ENCODE assay signal across 26 cellular contexts in genomic region chr11:38503876-38504275, GRCh38.
"Had no signal": no experiment of that assay in that cellular context is flagged by ENCODE, and none has a peak within 500 bp of the region (broad histone marks: within the 10 kb centered on the region; RNA-seq: fewer than 3 reads in every experiment).

No MANE protein-coding gene starts in this region.

- H3K36me3 ChIP-seq: neutrophil, pancreas, right lobe of liver, sigmoid colon, stomach, thoracic aorta, thyroid gland, tibial nerve, upper lobe of left lung, vagina had no signal

- H3K4me3 ChIP-seq: pancreas, psoas muscle, right lobe of liver, sigmoid colon, stomach, thoracic aorta, thyroid gland, tibial nerve, upper lobe of left lung, vagina had no signal

- H3K4me3 Mint-ChIP-seq: natural killer cell; nephron; stimulated activated effector memory CD8-positive, alpha-beta T cell treated with anti-CD3 and anti-CD28 coated beads, Interleukin-12 subunit alpha, Interleukin-12 subunit beta, amount 100 ng/mL, for 72 hours; stimulated activated naive B cell treated with anti-CD40 and anti-IgM and Interleukin-4, amounts not matched to agents 10 μg/mL and 1 μg/mL and 100 μg/mL, for 72 hours; stimulated activated naive CD8-positive, alpha-beta T cell treated with anti-CD3 and anti-CD28 coated beads, Interleukin-15, Interleukin-2, amounts not matched to agents 100 ng/mL and 50 ng/mL, for 24 hours had no signal

- H3K36me3 Mint-ChIP-seq: natural killer cell; stimulated activated effector memory CD8-positive, alpha-beta T cell treated with anti-CD3 and anti-CD28 coated beads, Interleukin-12 subunit alpha, Interleukin-12 subunit beta, amount 100 ng/mL, for 72 hours; stimulated activated naive B cell treated with anti-CD40 and anti-IgM and Interleukin-4, amounts not matched to agents 10 μg/mL and 1 μg/mL and 100 μg/mL, for 72 hours had no signal

- H3K4me1 ChIP-seq: pancreas, psoas muscle, right lobe of liver, sigmoid colon, stomach, thyroid gland, tibial nerve, upper lobe of left lung, vagina had no signal

- H3K27me3 Mint-ChIP-seq: progenitor cell of endocrine pancreas; stimulated activated naive B cell treated with anti-CD40 and anti-IgM and Interleukin-4, amounts not matched to agents 10 μg/mL and 1 μg/mL and 100 μg/mL, for 72 hours; stimulated activated naive CD8-positive, alpha-beta T cell treated with anti-CD3 and anti-CD28 coated beads, Interleukin-15, Interleukin-2, amounts not matched to agents 100 ng/mL and 50 ng/mL, for 24 hours had no signal

- DNase-seq: natural killer cell; nucleus accumbens; psoas muscle; right cardiac atrium; right lobe of liver; sigmoid colon; small intestine; stimulated activated CD4-positive, alpha-beta T cell treated with anti-CD3 and anti-CD28 coated beads, Interleukin-15, amount 100 ng/mL, for 24 hours; stimulated activated CD4-positive, alpha-beta T cell treated with anti-CD3 and anti-CD28 coated beads, Interleukin-2, amount 100 ng/mL, for 24 hours; stimulated activated CD4-positive, alpha-beta T cell treated with anti-CD3 and anti-CD28 coated beads, Interleukin-2, amount 100 ng/mL, for 48 hours; stimulated activated CD4-positive, alpha-beta T cell treated with anti-CD3 and anti-CD28 coated beads, Interleukin-4, amount 100 ng/mL, for 24 hours; stimulated activated naive B cell treated with anti-CD40 and anti-IgM and Interleukin-4, amounts not matched to agents 10 μg/mL and 1 μg/mL and 100 μg/mL, for 72 hours; stimulated activated naive CD4-positive, alpha-beta T cell treated with Interleukin-2 at 50 U/mL for 16 hours; stomach; thyroid gland; trophoblast cell had no signal

- H3K9me3 ChIP-seq: neutrophil, pancreas, psoas muscle, right lobe of liver, sigmoid colon, thoracic aorta, thyroid gland, tibial nerve, upper lobe of left lung, vagina had no signal

- H3K27me3 ChIP-seq: neutrophil, pancreas, right lobe of liver, sigmoid colon, stomach, thyroid gland, tibial nerve, upper lobe of left lung, vagina had no signal

- H3K4me1 Mint-ChIP-seq: natural killer cell; nephron; stimulated activated effector memory CD8-positive, alpha-beta T cell treated with anti-CD3 and anti-CD28 coated beads, Interleukin-12 subunit alpha, Interleukin-12 subunit beta, amount 100 ng/mL, for 72 hours; stimulated activated naive B cell treated with anti-CD40 and anti-IgM and Interleukin-4, amounts not matched to agents 10 μg/mL and 1 μg/mL and 100 μg/mL, for 72 hours had no signal

- H3K27ac Mint-ChIP-seq: natural killer cell; nephron; progenitor cell of endocrine pancreas; stimulated activated effector memory CD8-positive, alpha-beta T cell treated with anti-CD3 and anti-CD28 coated beads, Interleukin-12 subunit alpha, Interleukin-12 subunit beta, amount 100 ng/mL, for 72 hours; stimulated activated naive B cell treated with anti-CD40 and anti-IgM and Interleukin-4, amounts not matched to agents 10 μg/mL and 1 μg/mL and 100 μg/mL, for 72 hours; stimulated activated naive CD8-positive, alpha-beta T cell treated with anti-CD3 and anti-CD28 coated beads, Interleukin-15, Interleukin-2, amounts not matched to agents 100 ng/mL and 50 ng/mL, for 24 hours had no signal

- H3K27ac ChIP-seq: neutrophil, pancreas, psoas muscle, right lobe of liver, sigmoid colon, stomach, thoracic aorta, thyroid gland, tibial nerve, upper lobe of left lung, vagina had no signal
